8 cellular contexts compared by ENCODE assay signal in the genomic region with DNA sequence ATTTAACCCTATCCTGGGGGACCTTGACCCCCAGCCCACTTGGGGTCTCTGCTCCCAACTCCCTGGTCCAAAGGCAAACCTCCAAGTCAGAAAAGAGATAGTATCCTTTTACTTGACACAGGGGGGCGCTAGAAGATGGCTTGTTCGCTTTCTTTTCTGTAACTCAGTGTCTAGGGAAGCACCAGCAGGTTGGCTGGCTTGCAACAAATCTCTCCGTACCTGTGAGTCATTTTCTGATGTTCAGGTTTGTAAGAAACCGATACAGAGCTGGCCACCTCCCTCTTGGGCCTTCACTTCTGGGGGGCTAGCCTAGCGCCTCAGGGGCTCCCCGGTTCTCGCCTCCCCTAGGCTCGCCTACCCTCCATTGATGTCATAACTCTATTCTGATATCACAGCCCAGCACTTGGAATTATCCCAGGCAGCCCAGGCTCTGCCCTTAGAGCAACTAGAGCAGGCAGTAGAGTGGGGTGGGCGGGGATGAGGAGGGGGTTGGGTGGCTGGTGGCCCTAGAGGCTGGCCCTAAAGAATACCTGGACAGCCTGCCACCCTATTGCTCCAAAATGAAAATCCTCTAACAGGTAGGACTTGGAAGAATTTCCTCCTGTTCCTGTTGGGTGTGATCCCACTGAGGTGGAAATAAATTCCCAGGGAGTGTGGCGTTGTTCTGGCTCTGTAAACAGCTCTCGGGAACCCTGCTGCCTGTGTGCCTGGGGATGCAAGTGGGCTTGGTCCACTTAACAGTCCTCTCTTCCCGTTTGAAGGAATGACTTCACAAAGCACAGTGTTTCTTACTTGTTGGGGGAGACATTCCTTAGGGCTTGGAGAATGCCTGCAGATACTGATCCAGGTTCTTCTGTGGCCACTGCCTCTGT.
DNase-seq lines count a peak whose midpoint lies in the region; ATAC-seq and TF ChIP-seq lines count a peak whose summit lies in the region.

No MANE protein-coding gene starts in this region.

- no peaks in the 10 kb centered on the region for H3K4me1 Mint-ChIP-seq in CD4-positive, alpha-beta memory T cell

- no peaks in the 10 kb centered on the region for H3K9me3 Mint-ChIP-seq in CD4-positive, alpha-beta memory T cell

- no peak overlapping the region for H3K27ac Mint-ChIP-seq in CD4-positive, alpha-beta memory T cell

- 45 to 48% methylated on average over 12 of the region's 12 CpGs for WGBS in aorta, 2 donors

- no peaks in the 10 kb centered on the region for H3K9me3 ChIP-seq in CD4-positive, alpha-beta memory T cell (ENCODE audit: control insufficient read depth in 1 of 2, low read length in 2 of 2)
- H3K9me3 ChIP-seq in aorta (ENCODE audit: control insufficient read depth, low read length) = no peaks in the 10 kb centered on the region

- no peaks in the 10 kb centered on the region for H3K27me3 Mint-ChIP-seq in CD4-positive, alpha-beta memory T cell

- H3K4me3 ChIP-seq in CD4-positive, alpha-beta memory T cell (ENCODE audit: low read length in 2 of 2) = no peak overlapping the region
- H3K4me3 ChIP-seq in HFF-Myc (replicated peaks; ENCODE audit: low read depth, low read length) = no peak overlapping the region
- no peak overlapping the region for H3K4me3 ChIP-seq in aorta (ENCODE audit: low read length in 2 of 2)

- H3K27ac ChIP-seq in CD4-positive, alpha-beta memory T cell (ENCODE audit: low read depth, low read length) = no peak overlapping the region
- no peak overlapping the region for H3K27ac ChIP-seq in aorta (ENCODE audit: low read depth in 1 of 2, low read length in 2 of 2)

- H3K4me3 Mint-ChIP-seq in CD4-positive, alpha-beta memory T cell = no peak overlapping the region

- DNase-seq in CD4-positive, alpha-beta memory T cell = peak; percentile 52 to 67 (median 57)
- peak; percentile 46 for DNase-seq in HFF-Myc (ENCODE audit: extremely low read depth, low read depth)
- peak; percentile 86 for DNase-seq in NCI-H69 (lab: John Stamatoyannopoulos, UW)
- peak; percentile 14 for DNase-seq in activated CD8-positive, alpha-beta memory T cell treated with anti-CD3 and anti-CD28 coated beads, Interleukin-2, amount 50 U/mL, for 24 hours (ENCODE audit: extremely low read depth)
- DNase-seq in fibroblast of peridontal ligament (ENCODE audit: extremely low read depth) = peak; percentile 80
- peak; percentile 42 for DNase-seq in non-pigmented ciliary epithelial cell (ENCODE audit: low read depth)
- DNase-seq in aorta = no peak

- H3K36me3 ChIP-seq in CD4-positive, alpha-beta memory T cell (ENCODE audit: insufficient read depth, low read length) = no peaks in the 10 kb centered on the region
- H3K36me3 ChIP-seq in aorta (ENCODE audit: control insufficient read depth in 1 of 2, insufficient read depth in 2 of 2, low read length in 1 of 2) = no peaks in the 10 kb centered on the region

- CTCF ChIA-PET in CD4-positive, alpha-beta memory T cell (lab: Charles Lee; ENCODE audit: partially characterized antibody) = interaction anchor here (1.1 to 4.2 kb wide), 10 partner anchors 9 to 549 kb away, joined by 3 to 18 read pairs (median 5); no protein-coding TSS in a partner anchor

- POLR2A ChIA-PET in CD4-positive, alpha-beta memory T cell (lab: Charles Lee; ENCODE audit: partially characterized antibody) = no interaction called here

- H3K36me3 Mint-ChIP-seq in CD4-positive, alpha-beta memory T cell = no peaks in the 10 kb centered on the region

- ATAC-seq in aorta (ENCODE audit: low FRiP score) (peak; percentile 69), GM18858 (IDR thresholded peaks at IDR 0.05; ENCODE audit: unreplicated experiment) (no peak)

- intact Hi-C loops in CD4-positive, alpha-beta memory T cell (cut with micrococcal nuclease) = loop anchor here (1.0 to 10.0 kb wide), 3 partner anchors 320 to 871 kb away; no protein-coding TSS in a partner anchor
- intact Hi-C loops in aorta (cut with DNase I) = loop anchor here (2.0 to 5.0 kb wide), 4 partner anchors 157 to 385 kb away; no protein-coding TSS in a partner anchor

- H3K4me1 ChIP-seq in CD4-positive, alpha-beta memory T cell (ENCODE audit: insufficient read depth, low read length) = no peaks in the 10 kb centered on the region
- no peaks in the 10 kb centered on the region for H3K4me1 ChIP-seq in aorta (ENCODE audit: control insufficient read depth in 1 of 2, insufficient read depth in 2 of 2, low read length in 2 of 2)

- no peaks in the 10 kb centered on the region for H3K27me3 ChIP-seq in CD4-positive, alpha-beta memory T cell (ENCODE audit: insufficient read depth, low read length)
- H3K27me3 ChIP-seq in aorta (ENCODE audit: control insufficient read depth in 1 of 2, insufficient read depth in 2 of 2, low read length in 1 of 2) = no peaks in the 10 kb centered on the region

- peak; percentile 63 for TF ChIP-seq CTCF in HFF-Myc (IDR thresholded peaks at IDR 0.05; ENCODE audit: low read depth, low read length, missing control alignments)

Comparison
In these comparisons a context has a peak if more than half of its experiments do, and no peak if none do; other contexts are left out.
1. DNase-seq: peak in CD4-positive, alpha-beta memory T cell (5 of 5), HFF-Myc (single experiment), NCI-H69 (single experiment), activated CD8-positive, alpha-beta memory T cell treated with anti-CD3 and anti-CD28 coated beads, Interleukin-2, amount 50 U/mL, for 24 hours (single experiment), fibroblast of peridontal ligament (single experiment) and non-pigmented ciliary epithelial cell (single experiment); none in aorta (0 of 2).